Comparison of ENCODE assay signal across 16 cellular contexts in genomic region chr1:228277491-228278431, GRCh38.
DNase-seq lines count a peak whose midpoint lies in the region; ATAC-seq and TF ChIP-seq lines count a peak whose summit lies in the region.
"Had no signal": no experiment of that assay in that cellular context is flagged by ENCODE, and none has a peak within 500 bp of the region (broad histone marks: within the 10 kb centered on the region; RNA-seq: fewer than 3 reads in every experiment).

No MANE protein-coding gene starts in this region.

- H3K27ac Mint-ChIP-seq in memory B cell: no peak overlapping the region

- TF ChIP-seq CTCF in right atrium auricular region (IDR thresholded peaks at IDR 0.05) (no peak), RWPE2 (IDR thresholded peaks at IDR 0.05; ENCODE audit: poor library complexity, severe bottlenecking) (no peak), upper lobe of right lung (IDR thresholded peaks at IDR 0.05) (no peak)

- H3K4me3 ChIP-seq in right atrium auricular region (no peak overlapping the region), RWPE2 (ENCODE audit: severe bottlenecking) (no peak overlapping the region), upper lobe of right lung (no peak overlapping the region)

- H3K27me3 ChIP-seq in right atrium auricular region: no peaks in the 10 kb centered on the region
- no peaks in the 10 kb centered on the region for H3K27me3 ChIP-seq in RWPE2 (ENCODE audit: insufficient read depth, poor library complexity, severe bottlenecking)
- H3K27me3 ChIP-seq in upper lobe of right lung: no peaks in the 10 kb centered on the region
- H3K27me3 ChIP-seq: SJCRH30 had no signal

- ATAC-seq in Right ventricle myocardium inferior (no peak), RWPE2 (ENCODE audit: low read depth) (no peak), memory B cell (ENCODE audit: low read depth) (no peak), upper lobe of right lung (no peak), GM19328 (IDR thresholded peaks at IDR 0.05; ENCODE audit: unreplicated experiment) (no peak), GM21723 (IDR thresholded peaks at IDR 0.05; ENCODE audit: unreplicated experiment) (no peak)
- ATAC-seq: HCT116, Panc1 had no signal

- peaks cover 2% of the 10 kb centered on the region for H3K36me3 Mint-ChIP-seq in memory B cell

- DNase-seq in Right ventricle myocardium inferior (ENCODE audit: missing footprints): peak; percentile 66
- no peak for DNase-seq in right atrium auricular region (ENCODE audit: low spot score)
- DNase-seq in RWPE2 (ENCODE audit: low spot score): peak; percentile 16
- no peak for DNase-seq in memory B cell (ENCODE audit: low spot score in 2 of 2)
- peak; percentile 52 for DNase-seq in upper lobe of right lung
- DNase-seq: ACHN, NCI-H1048, NCI-H1930, NCI-H526 treated with DMSO at 0.1 percent for 48 hours had no signal

- no peak overlapping the region for H3K27ac ChIP-seq in right atrium auricular region
- H3K27ac ChIP-seq in RWPE2 (ENCODE audit: poor library complexity, severe bottlenecking): no peak overlapping the region
- no peak overlapping the region for H3K27ac ChIP-seq in upper lobe of right lung

- H3K4me1 ChIP-seq in right atrium auricular region (peaks cover 0 to 22% of the 10 kb centered on the region in 2 donors), RWPE2 (ENCODE audit: insufficient read depth, poor library complexity, severe bottlenecking) (no peaks in the 10 kb centered on the region), upper lobe of right lung (peaks cover 4% of the 10 kb centered on the region)

- no peaks in the 10 kb centered on the region for H3K27me3 Mint-ChIP-seq in memory B cell

- H3K9me3 ChIP-seq in right atrium auricular region (no peaks in the 10 kb centered on the region), RWPE2 (ENCODE audit: severe bottlenecking) (no peaks in the 10 kb centered on the region), upper lobe of right lung (no peaks in the 10 kb centered on the region)
- H3K9me3 ChIP-seq: left ventricle myocardium inferior, SJCRH30 had no signal

- H3K4me3 Mint-ChIP-seq in memory B cell: peak overlapping the region; percentile 37
- H3K4me3 Mint-ChIP-seq: neural crest cell had no signal

- intact Hi-C loops in Right ventricle myocardium inferior (cut with DNase I): no loop called here
- intact Hi-C loops in upper lobe of right lung (cut with DNase I): no loop called here

- no peaks in the 10 kb centered on the region for H3K9me3 Mint-ChIP-seq in memory B cell
- H3K9me3 Mint-ChIP-seq: neural crest cell had no signal

- peaks cover 88% of the 10 kb centered on the region for H3K36me3 ChIP-seq in right atrium auricular region
- H3K36me3 ChIP-seq in RWPE2 (ENCODE audit: low read depth): no peaks in the 10 kb centered on the region
- H3K36me3 ChIP-seq in upper lobe of right lung: no peaks in the 10 kb centered on the region

- peaks cover 7% of the 10 kb centered on the region for H3K4me1 Mint-ChIP-seq in memory B cell
- H3K4me1 Mint-ChIP-seq: neural crest cell had no signal

Comparison
In these comparisons a context has a peak if more than half of its experiments do, and no peak if none do; other contexts are left out.
1. DNase-seq: peak in Right ventricle myocardium inferior (single experiment), RWPE2 (single experiment) and upper lobe of right lung (single experiment); none in right atrium auricular region (single experiment) and memory B cell (0 of 2).